In genomic region chr14:100246136-100246535, GRCh38 we compare ENCODE assay signal across 10 cellular contexts. TPM values are rescaled to one million over a fixed set of nuclear protein-coding genes. Genes with fewer than 3 reads are reported as not detected.
DNase-seq lines count a peak whose midpoint lies in the region; ATAC-seq, FAIRE-seq and TF ChIP-seq lines count a peak whose summit lies in the region.
"Had no signal": no experiment of that assay in that cellular context is flagged by ENCODE, and none has a peak within 500 bp of the region (broad histone marks: within the 10 kb centered on the region; RNA-seq: fewer than 3 reads in every experiment).

No MANE protein-coding gene starts in this region.

- H3K36me3 ChIP-seq in keratinocyte (ENCODE audit: control insufficient read depth in 2 of 2, extremely low read depth in 1 of 2, insufficient read depth in 2 of 2, low read length in 2 of 2) (peaks cover 0 to 3% of the 10 kb centered on the region in 2 experiments), transverse colon (no peaks in the 10 kb centered on the region)

- dilution Hi-C loops in keratinocyte (cut with MboI; ENCODE audit: extremely low pct_ligation_motif_present, low sequenced_read_pairs), result no loop called here

- in situ Hi-C loops in transverse colon (cut with MboI; ENCODE audit: low pct_ligation_motif_present in 1 of 4, low pct_unique_long_range_greater_than_20kb in 1 of 4, low sequenced_read_pairs in 3 of 4), result no loop called here

- TF ChIP-seq EP300 in transverse colon (IDR thresholded peaks at IDR 0.05; ENCODE audit: low read depth), result no peak

- H3K9ac ChIP-seq in keratinocyte (ENCODE audit: control insufficient read depth, extremely low read depth, insufficient read depth, low read length), result no peak overlapping the region

- H3K4me3 Mint-ChIP-seq in activated naive CD4-positive, alpha-beta T cell treated with anti-CD3 and anti-CD28 coated beads for 36 hours, result no peak overlapping the region
- H3K4me3 Mint-ChIP-seq in activated naive CD8-positive, alpha-beta T cell treated with anti-CD3 and anti-CD28 coated beads, Interleukin-2, amount 10 ng/mL, durations not matched to agents 7 days and 5 days, result no peak overlapping the region

- no peaks in the 10 kb centered on the region for H3K9me3 ChIP-seq in keratinocyte (ENCODE audit: control insufficient read depth, low read depth, low read length)
- H3K9me3 ChIP-seq in transverse colon, result no peaks in the 10 kb centered on the region

- peaks cover 30% of the 10 kb centered on the region for H3K36me3 Mint-ChIP-seq in activated naive CD4-positive, alpha-beta T cell treated with anti-CD3 and anti-CD28 coated beads for 36 hours (ENCODE audit: low read depth)
- H3K36me3 Mint-ChIP-seq in activated naive CD8-positive, alpha-beta T cell treated with anti-CD3 and anti-CD28 coated beads, Interleukin-2, amount 10 ng/mL, durations not matched to agents 7 days and 5 days, result peaks cover 15% of the 10 kb centered on the region

- no peak overlapping the region for H2AFZ ChIP-seq in keratinocyte (ENCODE audit: control insufficient read depth, low read length)

- H3K4me2 ChIP-seq in keratinocyte (ENCODE audit: control insufficient read depth, extremely low read depth, insufficient read depth, low read depth, low read length), result peak overlapping the region; percentile 6

- peaks cover 23% of the 10 kb centered on the region for H3K4me1 ChIP-seq in keratinocyte (ENCODE audit: control insufficient read depth, extremely low read depth, insufficient read depth, low read length)
- H3K4me1 ChIP-seq in transverse colon, result peaks cover 47 to 86% (median 56%) of the 10 kb centered on the region in 4 donors

- no peak overlapping the region for H3K4me3 ChIP-seq in keratinocyte (ENCODE audit: control insufficient read depth in 2 of 3, extremely low read depth in 1 of 3, insufficient read depth in 2 of 3, low read depth in 1 of 3, low read length in 3 of 3)
- H3K4me3 ChIP-seq in transverse colon, result no peak overlapping the region

- H3K27me3 ChIP-seq in keratinocyte (ENCODE audit: control insufficient read depth, extremely low read depth, insufficient read depth, low read length) (no peaks in the 10 kb centered on the region), transverse colon (no peaks in the 10 kb centered on the region)

- peaks cover 2% of the 10 kb centered on the region for H3K9me1 ChIP-seq in keratinocyte (ENCODE audit: control insufficient read depth, extremely low read depth, insufficient read depth, low read length)

- H3K27ac ChIP-seq in keratinocyte (ENCODE audit: control insufficient read depth, insufficient read depth, low read length) (no peak overlapping the region), transverse colon (peak overlapping the region; percentile 59 to 68 (median 62))

- H3K79me2 ChIP-seq in keratinocyte (ENCODE audit: control insufficient read depth, insufficient read depth, low read length), result peaks cover 98% of the 10 kb centered on the region

- POLR2A ChIA-PET in activated naive CD8-positive, alpha-beta T cell treated with anti-CD3 and anti-CD28 coated beads, Interleukin-2, amount 10 ng/mL, durations not matched to agents 7 days and 5 days (lab: Charles Lee), result interaction anchor here (1.7 kb wide), 1 partner anchor 25 kb away, joined by 5 read pairs; no protein-coding TSS in a partner anchor

- ATAC-seq in activated naive CD8-positive, alpha-beta T cell treated with anti-CD3 and anti-CD28 coated beads, Interleukin-2, amount 10 ng/mL, durations not matched to agents 7 days and 5 days (ENCODE audit: low read depth), result no peak

- 46% methylated on average over 6 of the region's 6 CpGs; no CpG with 5 or more reads in 1 of the 2 donors for WGBS in transverse colon (ENCODE audit: low coverage in 1 of 2), 2 donors

- FAIRE-seq in keratinocyte (lab: Jason Lieb, UNC), result no peak

- DNase-seq in activated naive CD4-positive, alpha-beta T cell treated with anti-CD3 and anti-CD28 coated beads for 36 hours, result no peak
- no peak for DNase-seq in activated naive CD4-positive, alpha-beta T cell (lab: John Stamatoyannopoulos, UW)
- no peak for DNase-seq in activated naive CD8-positive, alpha-beta T cell treated with anti-CD3 and anti-CD28 coated beads, Interleukin-2, amount 10 ng/mL, durations not matched to agents 7 days and 5 days
- no peak for DNase-seq in keratinocyte (ENCODE audit: low read depth, low spot score)
- peak; percentile 14 for DNase-seq in transverse colon
- DNase-seq in NCI-H774 (lab: John Stamatoyannopoulos, UW), result no peak
- DNase-seq in ureter (ENCODE audit: low spot score), result no peak
- DNase-seq in COLO668 (lab: John Stamatoyannopoulos, UW; ENCODE audit: unreplicated experiment), result no peak
- DNase-seq: activated effector memory CD4-positive, alpha-beta T cell treated with anti-CD3 and anti-CD28 coated beads, Interleukin-2, amount 50 U/mL, for 16 hours; stimulated activated CD4-positive, alpha-beta T cell treated with anti-CD3 and anti-CD28 coated beads, Interleukin-2, amount 100 ng/mL, for 48 hours had no signal

- peak overlapping the region; percentile 65 for H3K27ac Mint-ChIP-seq in activated naive CD4-positive, alpha-beta T cell treated with anti-CD3 and anti-CD28 coated beads for 36 hours
- H3K27ac Mint-ChIP-seq in activated naive CD8-positive, alpha-beta T cell treated with anti-CD3 and anti-CD28 coated beads, Interleukin-2, amount 10 ng/mL, durations not matched to agents 7 days and 5 days, result peak overlapping the region; percentile 59

- CTCF ChIA-PET in activated naive CD4-positive, alpha-beta T cell treated with anti-CD3 and anti-CD28 coated beads for 36 hours (lab: Charles Lee), result interaction anchor here (0.5 to 2.4 kb wide), 6 partner anchors 13 to 65 kb away, joined by 4 to 8 read pairs (median 4); no protein-coding TSS in a partner anchor

- TF ChIP-seq POLR2A in transverse colon (IDR thresholded peaks at IDR 0.05), result no peak

- H3K4me1 Mint-ChIP-seq in activated naive CD4-positive, alpha-beta T cell treated with anti-CD3 and anti-CD28 coated beads for 36 hours (ENCODE audit: low read depth), result peaks cover 72% of the 10 kb centered on the region
- peaks cover 58% of the 10 kb centered on the region for H3K4me1 Mint-ChIP-seq in activated naive CD8-positive, alpha-beta T cell treated with anti-CD3 and anti-CD28 coated beads, Interleukin-2, amount 10 ng/mL, durations not matched to agents 7 days and 5 days

- intact Hi-C loops in activated naive CD4-positive, alpha-beta T cell treated with anti-CD3 and anti-CD28 coated beads for 36 hours (cut with micrococcal nuclease), result no loop called here
- intact Hi-C loops in transverse colon (cut with DNase I; ENCODE audit: low total_unique reads), result no loop called here

- TF ChIP-seq CTCF in keratinocyte (optimal IDR thresholded peaks at IDR 0.05 in 1 of 3, IDR thresholded peaks at IDR 0.05 in 1 of 3, conservative IDR thresholded peaks at IDR 0.05 in 1 of 3; ENCODE audit: extremely low read depth in 1 of 3, insufficient read depth in 2 of 3, low read length in 3 of 3), result no peak
- TF ChIP-seq CTCF in transverse colon (IDR thresholded peaks at IDR 0.05), result no peak

- no peaks in the 10 kb centered on the region for H3K9me3 Mint-ChIP-seq in activated naive CD4-positive, alpha-beta T cell treated with anti-CD3 and anti-CD28 coated beads for 36 hours
- no peaks in the 10 kb centered on the region for H3K9me3 Mint-ChIP-seq in activated naive CD8-positive, alpha-beta T cell treated with anti-CD3 and anti-CD28 coated beads, Interleukin-2, amount 10 ng/mL, durations not matched to agents 7 days and 5 days

- H3K27me3 Mint-ChIP-seq in activated naive CD4-positive, alpha-beta T cell treated with anti-CD3 and anti-CD28 coated beads for 36 hours (ENCODE audit: low read depth), result no peaks in the 10 kb centered on the region
- H3K27me3 Mint-ChIP-seq in activated naive CD8-positive, alpha-beta T cell treated with anti-CD3 and anti-CD28 coated beads, Interleukin-2, amount 10 ng/mL, durations not matched to agents 7 days and 5 days, result no peaks in the 10 kb centered on the region

- H4K20me1 ChIP-seq in keratinocyte (ENCODE audit: control insufficient read depth, extremely low read depth, insufficient read depth, low read length), result peaks cover 18% of the 10 kb centered on the region

RNA-seq across cellular contexts. Expression of gene YY1, which starts 7.2 kb away (rescaled TPM):
- total RNA-seq in activated naive CD4-positive, alpha-beta T cell treated with anti-CD3 and anti-CD28 coated beads for 36 hours, result 10 to 100 TPM; 82.4 to 85.0 TPM
- total RNA-seq in activated naive CD8-positive, alpha-beta T cell treated with anti-CD3 and anti-CD28 coated beads, Interleukin-2, amount 10 ng/mL, durations not matched to agents 7 days and 5 days, result 10 to 100 TPM; 86.4 to 89.6 TPM
- polyA plus RNA-seq in keratinocyte, result 34.9 to 65.6 TPM (median 38.3 TPM) in 3 replicates
- 168 TPM for polyA plus RNA-seq in keratinocyte (2011; ENCODE audit: low read depth)
- polyA plus RNA-seq in keratinocyte (2011; cell fraction: cytosol; rRNA removed), result 36.2 and 61.6 TPM in 2 replicates
- 39.4 and 52.3 TPM in 2 replicates for polyA plus RNA-seq in keratinocyte (2011; cell fraction: nucleus; rRNA removed)
- 42.1 and 62.3 TPM in 2 replicates for polyA plus RNA-seq in keratinocyte (2012; ENCODE audit: low replicate concordance)
- polyA minus RNA-seq in keratinocyte, result 16.4 to 31.7 TPM (median 28.0 TPM) in 3 replicates
- polyA minus RNA-seq in keratinocyte (2011; cell fraction: cytosol; rRNA and poly(A)+ RNA removed), result 28.0 TPM
- 21.8 and 31.6 TPM in 2 replicates for polyA minus RNA-seq in keratinocyte (2011; cell fraction: nucleus; rRNA and poly(A)+ RNA removed)
- total RNA-seq in transverse colon, result 10 to 100 TPM; 50.8 to 61.3 (median 58.6) TPM
- 79.4 TPM for total RNA-seq in ureter
